ENCODE assay signal across 1 cellular context in genomic region chr3:46660543-46661523, GRCh38.
TF ChIP-seq lines count a peak whose summit lies in the region.

No MANE protein-coding gene starts in this region.

TF ChIP-seq in WTC11, 78 proteins besides CTCF, POLR2A, EP300 and RAD21 (continued from another document):
- TF ChIP-seq ARID4B (CRISPR knock-in tag; IDR thresholded peaks at IDR 0.05; ENCODE audit: borderline replicate concordance), result no peak
- TF ChIP-seq FOXP4 (CRISPR knock-in tag; IDR thresholded peaks at IDR 0.05), result no peak
- TF ChIP-seq CDX4 (CRISPR knock-in tag; IDR thresholded peaks at IDR 0.05; ENCODE audit: borderline replicate concordance), result no peak
- TF ChIP-seq PRRX2 (CRISPR knock-in tag; IDR thresholded peaks at IDR 0.05), result no peak
- TF ChIP-seq ZNF532 (CRISPR knock-in tag; IDR thresholded peaks at IDR 0.05; ENCODE audit: borderline replicate concordance), result no peak
- TF ChIP-seq IRF2 (CRISPR knock-in tag; IDR thresholded peaks at IDR 0.05; ENCODE audit: borderline replicate concordance, low read depth), result no peak
- TF ChIP-seq EMX1 (CRISPR knock-in tag; IDR thresholded peaks at IDR 0.05), result no peak
- TF ChIP-seq ZNF671 (CRISPR knock-in tag; IDR thresholded peaks at IDR 0.05), result no peak
- TF ChIP-seq USF1 (CRISPR knock-in tag; IDR thresholded peaks at IDR 0.05), result peak; percentile 54; the same call in 1 of the 2 replicates
- TF ChIP-seq STAT6 (CRISPR knock-in tag; conservative IDR thresholded peaks at IDR 0.05; ENCODE audit: low read depth), result no peak
- TF ChIP-seq JAZF1 (CRISPR knock-in tag; IDR thresholded peaks at IDR 0.05), result no peak
- TF ChIP-seq ZBTB21 (CRISPR knock-in tag; IDR thresholded peaks at IDR 0.05; ENCODE audit: borderline replicate concordance), result no peak
- TF ChIP-seq USF2 (CRISPR knock-in tag; IDR thresholded peaks at IDR 0.05), result peak; percentile 72
- no peak for TF ChIP-seq HMGA2 (CRISPR knock-in tag; IDR thresholded peaks at IDR 0.05)
- no peak for TF ChIP-seq SMAD3 (CRISPR knock-in tag; IDR thresholded peaks at IDR 0.05; ENCODE audit: borderline replicate concordance)
- TF ChIP-seq MLX (CRISPR knock-in tag; IDR thresholded peaks at IDR 0.05), result 0 out of 2 replicates have a peak, but pooled peaks have one; percentile 50
- no peak for TF ChIP-seq TEAD4 (CRISPR knock-in tag; IDR thresholded peaks at IDR 0.05)
- TF ChIP-seq CREM (CRISPR knock-in tag; IDR thresholded peaks at IDR 0.05), result no peak
- TF ChIP-seq AR (CRISPR knock-in tag; IDR thresholded peaks at IDR 0.05), result no peak
- TF ChIP-seq CREB1 (CRISPR knock-in tag; IDR thresholded peaks at IDR 0.05), result no peak
- TF ChIP-seq FOXJ3 (CRISPR knock-in tag; IDR thresholded peaks at IDR 0.05; ENCODE audit: borderline replicate concordance), result no peak
- no peak for TF ChIP-seq ZMAT4 (CRISPR knock-in tag; IDR thresholded peaks at IDR 0.05)
- TF ChIP-seq SP1 (CRISPR knock-in tag; conservative IDR thresholded peaks at IDR 0.05), result no peak
- TF ChIP-seq HMGXB4 (CRISPR knock-in tag; IDR thresholded peaks at IDR 0.05), result no peak
